1 cellular context compared by ENCODE assay signal in the genomic region with DNA sequence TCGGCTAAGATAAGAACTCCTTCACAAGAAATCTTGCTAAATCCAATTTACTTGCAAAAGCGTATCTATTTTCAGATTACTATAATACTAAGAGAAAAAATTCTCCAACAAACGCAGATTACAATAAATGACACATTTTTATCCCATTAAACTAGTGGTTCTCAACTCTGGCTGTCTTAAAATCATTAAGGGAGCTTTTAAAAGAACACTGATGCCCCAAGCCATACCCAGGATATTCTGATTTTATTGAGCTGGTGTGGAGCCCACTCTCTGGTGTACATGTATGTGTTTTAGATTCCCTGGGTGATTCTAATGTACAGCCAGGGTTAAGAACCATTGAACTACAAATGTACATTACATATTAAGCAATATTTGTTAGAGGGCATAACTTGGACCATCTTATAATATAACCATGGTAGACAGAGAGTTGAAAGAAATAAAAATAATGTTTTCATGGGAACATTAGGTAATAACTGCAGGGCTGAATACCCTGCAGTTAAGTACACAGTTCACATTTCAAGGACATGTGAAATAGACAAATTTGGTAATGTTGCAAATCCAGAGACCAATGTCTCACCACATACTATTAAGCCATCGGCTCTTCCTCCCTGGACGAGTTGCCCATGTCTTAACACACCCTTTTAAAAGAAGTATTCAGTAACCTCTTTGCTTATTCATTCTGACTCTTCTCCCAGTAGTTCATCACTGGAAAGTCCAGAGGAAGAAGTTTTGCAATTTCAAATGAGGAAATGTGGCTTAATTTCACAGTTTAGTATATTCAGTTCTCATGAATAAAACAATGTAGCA.
TF ChIP-seq lines count a peak whose summit lies in the region.

No MANE protein-coding gene starts in this region.

TF ChIP-seq in HepG2, 621 proteins besides CTCF, POLR2A, EP300 and RAD21 (continued from another document and continues in another):
- TF ChIP-seq, protein P1, sequence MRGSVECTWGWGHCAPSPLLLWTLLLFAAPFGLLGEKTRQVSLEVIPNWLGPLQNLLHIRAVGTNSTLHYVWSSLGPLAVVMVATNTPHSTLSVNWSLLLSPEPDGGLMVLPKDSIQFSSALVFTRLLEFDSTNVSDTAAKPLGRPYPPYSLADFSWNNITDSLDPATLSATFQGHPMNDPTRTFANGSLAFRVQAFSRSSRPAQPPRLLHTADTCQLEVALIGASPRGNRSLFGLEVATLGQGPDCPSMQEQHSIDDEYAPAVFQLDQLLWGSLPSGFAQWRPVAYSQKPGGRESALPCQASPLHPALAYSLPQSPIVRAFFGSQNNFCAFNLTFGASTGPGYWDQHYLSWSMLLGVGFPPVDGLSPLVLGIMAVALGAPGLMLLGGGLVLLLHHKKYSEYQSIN (CRISPR knock-in tag; IDR thresholded peaks at IDR 0.05; ENCODE audit: borderline replicate concordance) = no peak
- peak; percentile 84 for TF ChIP-seq FOXA3 (CRISPR knock-in tag; IDR thresholded peaks at IDR 0.05)
- no peak for TF ChIP-seq NFIB (CRISPR knock-in tag; IDR thresholded peaks at IDR 0.05; ENCODE audit: borderline replicate concordance)
- TF ChIP-seq ZNF484 (CRISPR knock-in tag; IDR thresholded peaks at IDR 0.05; ENCODE audit: borderline replicate concordance, low read depth) = no peak
- peak; percentile 40; the same call in 1 of the 2 replicates for TF ChIP-seq THAP11 (CRISPR knock-in tag; IDR thresholded peaks at IDR 0.05)
- TF ChIP-seq ZNF746 (CRISPR knock-in tag; IDR thresholded peaks at IDR 0.05) = no peak
- TF ChIP-seq ZNF788 (CRISPR knock-in tag; IDR thresholded peaks at IDR 0.05; ENCODE audit: borderline replicate concordance) = no peak
- TF ChIP-seq, protein P2, sequence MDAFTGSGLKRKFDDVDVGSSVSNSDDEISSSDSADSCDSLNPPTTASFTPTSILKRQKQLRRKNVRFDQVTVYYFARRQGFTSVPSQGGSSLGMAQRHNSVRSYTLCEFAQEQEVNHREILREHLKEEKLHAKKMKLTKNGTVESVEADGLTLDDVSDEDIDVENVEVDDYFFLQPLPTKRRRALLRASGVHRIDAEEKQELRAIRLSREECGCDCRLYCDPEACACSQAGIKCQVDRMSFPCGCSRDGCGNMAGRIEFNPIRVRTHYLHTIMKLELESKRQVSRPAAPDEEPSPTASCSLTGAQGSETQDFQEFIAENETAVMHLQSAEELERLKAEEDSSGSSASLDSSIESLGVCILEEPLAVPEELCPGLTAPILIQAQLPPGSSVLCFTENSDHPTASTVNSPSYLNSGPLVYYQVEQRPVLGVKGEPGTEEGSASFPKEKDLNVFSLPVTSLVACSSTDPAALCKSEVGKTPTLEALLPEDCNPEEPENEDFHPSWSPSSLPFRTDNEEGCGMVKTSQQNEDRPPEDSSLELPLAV (CRISPR knock-in tag; conservative IDR thresholded peaks at IDR 0.05; ENCODE audit: low read depth) = no peak
- TF ChIP-seq ELF1 (CRISPR knock-in tag; IDR thresholded peaks at IDR 0.05) = no peak
- TF ChIP-seq GLI4 (CRISPR knock-in tag; IDR thresholded peaks at IDR 0.05; ENCODE audit: borderline replicate concordance) = no peak
- TF ChIP-seq, protein P3, sequence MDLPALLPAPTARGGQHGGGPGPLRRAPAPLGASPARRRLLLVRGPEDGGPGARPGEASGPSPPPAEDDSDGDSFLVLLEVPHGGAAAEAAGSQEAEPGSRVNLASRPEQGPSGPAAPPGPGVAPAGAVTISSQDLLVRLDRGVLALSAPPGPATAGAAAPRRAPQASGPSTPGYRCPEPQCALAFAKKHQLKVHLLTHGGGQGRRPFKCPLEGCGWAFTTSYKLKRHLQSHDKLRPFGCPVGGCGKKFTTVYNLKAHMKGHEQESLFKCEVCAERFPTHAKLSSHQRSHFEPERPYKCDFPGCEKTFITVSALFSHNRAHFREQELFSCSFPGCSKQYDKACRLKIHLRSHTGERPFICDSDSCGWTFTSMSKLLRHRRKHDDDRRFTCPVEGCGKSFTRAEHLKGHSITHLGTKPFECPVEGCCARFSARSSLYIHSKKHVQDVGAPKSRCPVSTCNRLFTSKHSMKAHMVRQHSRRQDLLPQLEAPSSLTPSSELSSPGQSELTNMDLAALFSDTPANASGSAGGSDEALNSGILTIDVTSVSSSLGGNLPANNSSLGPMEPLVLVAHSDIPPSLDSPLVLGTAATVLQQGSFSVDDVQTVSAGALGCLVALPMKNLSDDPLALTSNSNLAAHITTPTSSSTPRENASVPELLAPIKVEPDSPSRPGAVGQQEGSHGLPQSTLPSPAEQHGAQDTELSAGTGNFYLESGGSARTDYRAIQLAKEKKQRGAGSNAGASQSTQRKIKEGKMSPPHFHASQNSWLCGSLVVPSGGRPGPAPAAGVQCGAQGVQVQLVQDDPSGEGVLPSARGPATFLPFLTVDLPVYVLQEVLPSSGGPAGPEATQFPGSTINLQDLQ (CRISPR knock-in tag; IDR thresholded peaks at IDR 0.05) = no peak
- TF ChIP-seq ZNF446 (CRISPR knock-in tag; IDR thresholded peaks at IDR 0.05) = no peak
- no peak for TF ChIP-seq ZNF230 (CRISPR knock-in tag; IDR thresholded peaks at IDR 0.05)
- TF ChIP-seq, protein P4, sequence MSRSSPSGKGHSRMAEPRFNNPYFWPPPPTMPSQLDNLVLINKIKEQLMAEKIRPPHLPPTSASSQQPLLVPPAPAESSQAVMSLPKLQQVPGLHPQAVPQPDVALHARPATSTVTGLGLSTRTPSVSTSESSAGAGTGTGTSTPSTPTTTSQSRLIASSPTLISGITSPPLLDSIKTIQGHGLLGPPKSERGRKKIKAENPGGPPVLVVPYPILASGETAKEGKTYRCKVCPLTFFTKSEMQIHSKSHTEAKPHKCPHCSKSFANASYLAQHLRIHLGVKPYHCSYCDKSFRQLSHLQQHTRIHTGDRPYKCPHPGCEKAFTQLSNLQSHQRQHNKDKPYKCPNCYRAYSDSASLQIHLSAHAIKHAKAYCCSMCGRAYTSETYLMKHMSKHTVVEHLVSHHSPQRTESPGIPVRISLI (CRISPR knock-in tag; IDR thresholded peaks at IDR 0.05; ENCODE audit: borderline replicate concordance) = no peak
- TF ChIP-seq, protein P5, sequence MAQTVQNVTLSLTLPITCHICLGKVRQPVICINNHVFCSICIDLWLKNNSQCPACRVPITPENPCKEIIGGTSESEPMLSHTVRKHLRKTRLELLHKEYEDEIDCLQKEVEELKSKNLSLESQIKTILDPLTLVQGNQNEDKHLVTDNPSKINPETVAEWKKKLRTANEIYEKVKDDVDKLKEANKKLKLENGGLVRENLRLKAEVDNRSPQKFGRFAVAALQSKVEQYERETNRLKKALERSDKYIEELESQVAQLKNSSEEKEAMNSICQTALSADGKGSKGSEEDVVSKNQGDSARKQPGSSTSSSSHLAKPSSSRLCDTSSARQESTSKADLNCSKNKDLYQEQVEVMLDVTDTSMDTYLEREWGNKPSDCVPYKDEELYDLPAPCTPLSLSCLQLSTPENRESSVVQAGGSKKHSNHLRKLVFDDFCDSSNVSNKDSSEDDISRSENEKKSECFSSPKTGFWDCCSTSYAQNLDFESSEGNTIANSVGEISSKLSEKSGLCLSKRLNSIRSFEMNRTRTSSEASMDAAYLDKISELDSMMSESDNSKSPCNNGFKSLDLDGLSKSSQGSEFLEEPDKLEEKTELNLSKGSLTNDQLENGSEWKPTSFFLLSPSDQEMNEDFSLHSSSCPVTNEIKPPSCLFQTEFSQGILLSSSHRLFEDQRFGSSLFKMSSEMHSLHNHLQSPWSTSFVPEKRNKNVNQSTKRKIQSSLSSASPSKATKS (CRISPR knock-in tag; IDR thresholded peaks at IDR 0.05) = no peak
- no peak for TF ChIP-seq NFKB2 (CRISPR knock-in tag; IDR thresholded peaks at IDR 0.05; ENCODE audit: borderline replicate concordance)
- TF ChIP-seq ATAD3A (CRISPR knock-in tag; IDR thresholded peaks at IDR 0.05) = no peak
- TF ChIP-seq, protein P6, sequence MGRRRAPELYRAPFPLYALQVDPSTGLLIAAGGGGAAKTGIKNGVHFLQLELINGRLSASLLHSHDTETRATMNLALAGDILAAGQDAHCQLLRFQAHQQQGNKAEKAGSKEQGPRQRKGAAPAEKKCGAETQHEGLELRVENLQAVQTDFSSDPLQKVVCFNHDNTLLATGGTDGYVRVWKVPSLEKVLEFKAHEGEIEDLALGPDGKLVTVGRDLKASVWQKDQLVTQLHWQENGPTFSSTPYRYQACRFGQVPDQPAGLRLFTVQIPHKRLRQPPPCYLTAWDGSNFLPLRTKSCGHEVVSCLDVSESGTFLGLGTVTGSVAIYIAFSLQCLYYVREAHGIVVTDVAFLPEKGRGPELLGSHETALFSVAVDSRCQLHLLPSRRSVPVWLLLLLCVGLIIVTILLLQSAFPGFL (CRISPR knock-in tag; IDR thresholded peaks at IDR 0.05) = no peak
- no peak for TF ChIP-seq SNAI1 (CRISPR knock-in tag; IDR thresholded peaks at IDR 0.05; ENCODE audit: borderline replicate concordance)
- TF ChIP-seq, protein P7, sequence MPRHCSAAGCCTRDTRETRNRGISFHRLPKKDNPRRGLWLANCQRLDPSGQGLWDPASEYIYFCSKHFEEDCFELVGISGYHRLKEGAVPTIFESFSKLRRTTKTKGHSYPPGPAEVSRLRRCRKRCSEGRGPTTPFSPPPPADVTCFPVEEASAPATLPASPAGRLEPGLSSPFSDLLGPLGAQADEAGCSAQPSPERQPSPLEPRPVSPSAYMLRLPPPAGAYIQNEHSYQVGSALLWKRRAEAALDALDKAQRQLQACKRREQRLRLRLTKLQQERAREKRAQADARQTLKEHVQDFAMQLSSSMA (CRISPR knock-in tag; IDR thresholded peaks at IDR 0.05) = no peak
- TF ChIP-seq ZNF496 (CRISPR knock-in tag; IDR thresholded peaks at IDR 0.05; ENCODE audit: insufficient replicate concordance) = no peak
- no peak for TF ChIP-seq ZNF441 (CRISPR knock-in tag; IDR thresholded peaks at IDR 0.05; ENCODE audit: borderline replicate concordance)
- TF ChIP-seq ZNF121 (CRISPR knock-in tag; IDR thresholded peaks at IDR 0.05) = no peak
- TF ChIP-seq ZKSCAN8 (CRISPR knock-in tag; IDR thresholded peaks at IDR 0.05; ENCODE audit: borderline replicate concordance) = no peak; the same call in 1 of the 2 replicates
- TF ChIP-seq ZNF580 (CRISPR knock-in tag; IDR thresholded peaks at IDR 0.05; ENCODE audit: borderline replicate concordance, low read depth) = 0 out of 2 replicates have a peak, but pooled peaks have one; percentile 33
- TF ChIP-seq RXRA (CRISPR knock-in tag; IDR thresholded peaks at IDR 0.05) = no peak
- TF ChIP-seq CSRNP1 (CRISPR knock-in tag; IDR thresholded peaks at IDR 0.05) = no peak
- TF ChIP-seq HIVEP1 (CRISPR knock-in tag; IDR thresholded peaks at IDR 0.05) = no peak
- TF ChIP-seq PBX2 (CRISPR knock-in tag; IDR thresholded peaks at IDR 0.05) = no peak
- TF ChIP-seq NFE2 (CRISPR knock-in tag; IDR thresholded peaks at IDR 0.05) = no peak
- TF ChIP-seq ZNF784 (CRISPR knock-in tag; IDR thresholded peaks at IDR 0.05; ENCODE audit: borderline replicate concordance) = no peak
- no peak for TF ChIP-seq MTA3 (CRISPR knock-in tag; IDR thresholded peaks at IDR 0.05)
- TF ChIP-seq ZNF83 (CRISPR knock-in tag; IDR thresholded peaks at IDR 0.05; ENCODE audit: borderline replicate concordance) = no peak
- TF ChIP-seq, protein P8, sequence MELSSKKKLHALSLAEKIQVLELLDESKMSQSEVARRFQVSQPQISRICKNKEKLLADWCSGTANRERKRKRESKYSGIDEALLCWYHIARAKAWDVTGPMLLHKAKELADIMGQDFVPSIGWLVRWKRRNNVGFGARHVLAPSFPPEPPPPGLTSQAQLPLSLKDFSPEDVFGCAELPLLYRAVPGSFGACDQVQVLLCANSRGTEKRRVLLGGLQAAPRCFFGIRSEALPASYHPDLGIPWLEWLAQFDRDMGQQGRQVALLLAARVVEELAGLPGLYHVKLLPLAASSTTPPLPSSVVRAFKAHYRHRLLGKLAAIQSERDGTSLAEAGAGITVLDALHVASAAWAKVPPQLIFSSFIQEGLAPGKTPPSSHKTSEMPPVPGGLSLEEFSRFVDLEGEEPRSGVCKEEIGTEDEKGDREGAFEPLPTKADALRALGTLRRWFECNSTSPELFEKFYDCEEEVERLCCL (CRISPR knock-in tag; IDR thresholded peaks at IDR 0.05; ENCODE audit: borderline replicate concordance) = no peak
- peak; percentile 39; the same call in 1 of the 2 replicates for TF ChIP-seq ZBTB20 (CRISPR knock-in tag; IDR thresholded peaks at IDR 0.05; ENCODE audit: borderline replicate concordance, low read depth)
